In genomic region chr13:27463500-27463899, GRCh38 we compare ENCODE assay signal across 15 cellular contexts.
"Had no signal": no experiment of that assay in that cellular context is flagged by ENCODE, and none has a peak within 500 bp of the region (broad histone marks: within the 10 kb centered on the region; RNA-seq: fewer than 3 reads in every experiment).

No MANE protein-coding gene starts in this region.

- H3K27me3 ChIP-seq: breast epithelium had no signal

- H3K4me1 ChIP-seq: esophagus squamous epithelium, psoas muscle had no signal

- DNase-seq: activated CD4-positive, alpha-beta T cell treated with anti-CD3 and anti-CD28 coated beads, Interleukin-2, amount 50 U/mL, for 48 hours; activated CD8-positive, alpha-beta memory T cell treated with anti-CD3 and anti-CD28 coated beads, Interleukin-2, amount 50 U/mL, for 48 hours; anterior cingulate cortex; esophagus squamous epithelium; foreskin fibroblast; glutamatergic neuron; left colon; mucosa of descending colon; naive thymus-derived CD8-positive, alpha-beta T cell; psoas muscle; stimulated activated CD4-positive, alpha-beta T cell treated with anti-CD3 and anti-CD28 coated beads, Interleukin-12 subunit alpha, Interleukin-12 subunit beta, amount 100 ng/mL, for 4 hours; stomach had no signal

- H3K36me3 Mint-ChIP-seq: activated naive CD4-positive, alpha-beta T cell treated with anti-CD3 and anti-CD28 coated beads, Interleukin-2, amount 50 U/mL, for 24 hours; naive thymus-derived CD8-positive, alpha-beta T cell had no signal

- ATAC-seq: left colon; mucosa of descending colon; naive thymus-derived CD8-positive, alpha-beta T cell; psoas muscle had no signal

- H3K4me3 Mint-ChIP-seq: activated naive CD4-positive, alpha-beta T cell treated with anti-CD3 and anti-CD28 coated beads, Interleukin-2, amount 50 U/mL, for 24 hours; naive thymus-derived CD8-positive, alpha-beta T cell had no signal

- H3K4me3 ChIP-seq: breast epithelium, esophagus squamous epithelium, mucosa of descending colon, psoas muscle, stomach had no signal

- H3K27ac ChIP-seq: breast epithelium, esophagus squamous epithelium, psoas muscle, stomach had no signal

- H3K36me3 ChIP-seq: breast epithelium, esophagus squamous epithelium, stomach had no signal

- H3K9me3 Mint-ChIP-seq: activated naive CD4-positive, alpha-beta T cell treated with anti-CD3 and anti-CD28 coated beads, Interleukin-2, amount 50 U/mL, for 24 hours; activated T-helper 2 cell treated with anti-CD3 and anti-CD28 coated beads, Interferon-gamma antibody, Interleukin-2, Interleukin-4, amounts not matched to agents 10 μg/mL and 5 μg/mL and 100 μg/mL, durations not matched to agents 14 hours and 24 hours and 36 hours; naive thymus-derived CD8-positive, alpha-beta T cell had no signal

- H3K27me3 Mint-ChIP-seq: activated naive CD4-positive, alpha-beta T cell treated with anti-CD3 and anti-CD28 coated beads, Interleukin-2, amount 50 U/mL, for 24 hours; naive thymus-derived CD8-positive, alpha-beta T cell had no signal

- H3K27ac Mint-ChIP-seq: activated naive CD4-positive, alpha-beta T cell treated with anti-CD3 and anti-CD28 coated beads, Interleukin-2, amount 50 U/mL, for 24 hours; activated T-helper 2 cell treated with anti-CD3 and anti-CD28 coated beads, Interferon-gamma antibody, Interleukin-2, Interleukin-4, amounts not matched to agents 10 μg/mL and 5 μg/mL and 100 μg/mL, durations not matched to agents 14 hours and 24 hours and 36 hours; naive thymus-derived CD8-positive, alpha-beta T cell had no signal

- H3K9me3 ChIP-seq: breast epithelium, esophagus squamous epithelium, mucosa of descending colon, psoas muscle, stomach had no signal
